In genomic region chr11:75275581-75275980, GRCh38 we compare ENCODE assay signal across 10 cellular contexts. TPM values are rescaled to one million over a fixed set of nuclear protein-coding genes. Genes with fewer than 3 reads are reported as not detected.
A peak's percentile ranks its signal among the peaks of the same experiment; 100 is the strongest.
DNase-seq lines count a peak whose midpoint lies in the region; TF ChIP-seq lines count a peak whose summit lies in the region.
"Had no signal": no experiment of that assay in that cellular context is flagged by ENCODE, and none has a peak within 500 bp of the region (broad histone marks: within the 10 kb centered on the region; RNA-seq: fewer than 3 reads in every experiment).

No MANE protein-coding gene starts in this region.

- TF ChIP-seq CTCF in coronary artery (IDR thresholded peaks at IDR 0.05) (no peak), osteocyte (IDR thresholded peaks at IDR 0.05) (no peak)

- no peak overlapping the region for H3K4me3 ChIP-seq in coronary artery
- H3K4me3 ChIP-seq: A549, K562 had no signal

- DNase-seq in DMS79 treated with DMSO at 0.1 percent for 48 hours (lab: John Stamatoyannopoulos, UW) (peak; percentile 49), DMS79 (lab: John Stamatoyannopoulos, UW) (no peak), iPS-NIHi11 (ENCODE audit: low spot score) (peak; percentile 59), coronary artery (ENCODE audit: low spot score) (no peak), osteocyte (ENCODE audit: extremely low spot score, unreplicated experiment) (no peak), HK-2 (ENCODE audit: unreplicated experiment) (no peak)
- DNase-seq in activated CD8-positive, alpha-beta memory T cell treated with anti-CD3 and anti-CD28 coated beads, Interleukin-2, amount 50 U/mL, for 48 hours: peak; percentile 73
- DNase-seq in stimulated activated CD8-positive, alpha-beta memory T cell treated with anti-CD3 and anti-CD28 coated beads, Interleukin-12 subunit alpha, Interleukin-12 subunit beta, amount 100 ng/mL, for 4 hours (ENCODE audit: low read depth): peak; percentile 33

- H3K36me3 Mint-ChIP-seq in osteocyte (ENCODE audit: unreplicated experiment): peaks cover 3% of the 10 kb centered on the region

- peaks cover 2% of the 10 kb centered on the region for H3K4me1 Mint-ChIP-seq in osteocyte (ENCODE audit: unreplicated experiment)

- no peak overlapping the region for H3K27ac Mint-ChIP-seq in osteocyte (ENCODE audit: unreplicated experiment)

- H3K27me3 Mint-ChIP-seq in osteocyte (ENCODE audit: unreplicated experiment): no peaks in the 10 kb centered on the region

- H3K4me3 Mint-ChIP-seq in osteocyte (ENCODE audit: unreplicated experiment): no peak overlapping the region

- no peak overlapping the region for H3K27ac ChIP-seq in coronary artery
- H3K27ac ChIP-seq: A549 had no signal

- no peaks in the 10 kb centered on the region for H3K9me3 Mint-ChIP-seq in osteocyte (ENCODE audit: unreplicated experiment)

RNA-seq across cellular contexts. Expression of gene TPBGL, which starts 35.0 kb away (rescaled TPM):
- total RNA-seq in osteocyte: 0.13 TPM in 1 of 2 replicates, not detected in the other

Comparison
In these comparisons a context has a peak if more than half of its experiments do, and no peak if none do; other contexts are left out.
1. DNase-seq: peak in DMS79 treated with DMSO at 0.1 percent for 48 hours (single experiment), activated CD8-positive, alpha-beta memory T cell treated with anti-CD3 and anti-CD28 coated beads, Interleukin-2, amount 50 U/mL, for 48 hours (single experiment), iPS-NIHi11 (single experiment) and stimulated activated CD8-positive, alpha-beta memory T cell treated with anti-CD3 and anti-CD28 coated beads, Interleukin-12 subunit alpha, Interleukin-12 subunit beta, amount 100 ng/mL, for 4 hours (single experiment); none in DMS79 (single experiment), coronary artery (single experiment), osteocyte (single experiment) and HK-2 (single experiment).